ENCODE assay signal across 9 cellular contexts in the genomic region with DNA sequence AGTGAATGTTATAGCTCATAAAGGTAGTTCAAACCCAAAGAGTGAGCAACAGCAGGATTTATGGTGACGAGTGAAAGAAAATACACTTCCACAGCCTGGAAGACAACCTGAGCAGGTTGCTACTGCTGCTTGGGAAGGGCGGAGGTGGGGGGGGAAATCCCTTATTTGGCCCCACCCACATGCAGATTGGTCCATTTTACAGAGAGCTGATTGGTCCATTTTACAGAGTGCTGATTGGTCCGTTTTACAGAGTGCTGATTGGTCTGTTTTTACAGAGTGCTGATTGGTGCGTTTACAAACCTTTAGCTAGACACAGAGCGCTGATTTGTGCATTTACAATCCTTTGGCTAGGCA. TPM values are rescaled to one million over a fixed set of nuclear protein-coding genes. Genes with fewer than 3 reads are reported as not detected.
"Had no signal": no experiment of that assay in that cellular context is flagged by ENCODE, and none has a peak within 500 bp of the region (broad histone marks: within the 10 kb centered on the region; RNA-seq: fewer than 3 reads in every experiment).

No MANE protein-coding gene starts in this region.

RNA-seq across cellular contexts. Expression of a gene that starts 17.7 kb away (rescaled TPM):
- total RNA-seq: astrocyte, epithelial cell of proximal tubule, left colon, lower lobe of right lung, occipital lobe, posterior vena cava had no signal
- polyA plus RNA-seq: SK-N-SH had no signal

RNA-seq across cellular contexts. Expression of a gene that starts 42.1 kb away (rescaled TPM):
- total RNA-seq: astrocyte, chondrocyte, epithelial cell of proximal tubule, myocyte had no signal
- polyA plus RNA-seq: SK-N-SH had no signal
